ENCODE assay signal across 17 cellular contexts in the genomic region with DNA sequence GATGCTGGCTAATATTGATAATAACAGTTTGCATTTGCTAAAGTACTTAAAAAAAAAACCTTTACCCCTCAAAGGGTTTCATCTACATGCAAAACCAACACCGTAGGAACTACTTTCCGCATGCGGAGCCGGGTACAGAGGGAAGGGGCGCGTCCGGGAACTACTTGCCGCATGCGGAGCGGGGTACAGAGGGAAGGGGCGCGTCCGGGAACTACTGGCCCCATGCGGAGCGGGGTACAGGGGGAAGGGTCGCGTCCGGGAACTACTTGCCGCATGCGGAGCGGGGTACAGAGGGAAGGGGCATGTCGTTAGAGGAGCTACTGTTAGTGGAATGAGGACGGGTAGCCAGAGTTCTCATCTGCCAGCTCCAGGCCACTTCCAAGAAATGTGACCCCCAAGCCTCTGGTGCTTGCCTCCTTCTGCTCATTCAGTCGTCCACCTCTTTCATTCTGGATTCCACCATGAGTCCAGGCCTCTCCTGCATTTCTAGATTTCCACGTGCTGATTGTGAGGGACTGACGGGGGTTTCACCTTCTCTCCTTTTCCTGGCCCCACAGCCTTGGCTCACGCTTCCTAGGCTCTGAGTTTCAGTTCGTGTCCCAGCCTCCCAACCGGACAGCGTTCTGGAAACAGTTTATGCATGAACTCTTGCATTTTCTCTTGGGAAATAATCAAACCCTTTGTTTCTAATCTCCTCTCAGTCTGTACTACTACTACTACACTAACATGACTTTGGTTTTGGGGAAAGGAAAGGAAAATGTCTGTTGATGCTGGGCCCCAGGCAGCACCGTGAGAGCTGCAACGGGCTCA. TPM values are rescaled to one million over a fixed set of nuclear protein-coding genes. Genes with fewer than 3 reads are reported as not detected.
DNase-seq lines count a peak whose midpoint lies in the region; ATAC-seq, FAIRE-seq and TF ChIP-seq lines count a peak whose summit lies in the region.
"Had no signal": no experiment of that assay in that cellular context is flagged by ENCODE, and none has a peak within 500 bp of the region (broad histone marks: within the 10 kb centered on the region; RNA-seq: fewer than 3 reads in every experiment).

No MANE protein-coding gene starts in this region.

- CTCF ChIA-PET in WTC11 (lab: Charles Lee): interaction anchor here (0.5 to 2.0 kb wide), 6 partner anchors 9 to 128 kb away, joined by 3 to 5 read pairs (median 3); a partner anchor contains a TSS
- CTCF ChIA-PET in endothelial cell of umbilical vein (lab: Charles Lee): interaction anchor here (1.3 to 1.4 kb wide), 2 partner anchors 11 to 70 kb away, joined by 3 to 7 read pairs; no protein-coding TSS in a partner anchor

- no peaks in the 10 kb centered on the region for H3K27me3 ChIP-seq in endothelial cell of umbilical vein (ENCODE audit: control insufficient read depth in 2 of 2, insufficient read depth in 2 of 2, low read length in 2 of 2)
- no peaks in the 10 kb centered on the region for H3K27me3 ChIP-seq in suprapubic skin
- H3K27me3 ChIP-seq: ovary had no signal

- no peak overlapping the region for H3K9ac ChIP-seq in endothelial cell of umbilical vein (replicated peaks; ENCODE audit: extremely low read depth, insufficient read depth, low read length)

- DNase-seq in WTC11 (ENCODE audit: low spot score): peak; percentile 32
- DNase-seq in endothelial cell of umbilical vein (ENCODE audit: low read depth, low spot score): no peak
- peak; percentile 66 for DNase-seq in medulla oblongata (ENCODE audit: extremely low spot score)
- no peak for DNase-seq in suprapubic skin (ENCODE audit: low spot score in 2 of 2)
- DNase-seq in hepatic stellate cell (ENCODE audit: low spot score): no peak
- no peak for DNase-seq in omental fat pad (ENCODE audit: low spot score)
- DNase-seq in RCC 7860 (ENCODE audit: low spot score): no peak
- DNase-seq: activated CD4-positive, CD25-positive, alpha-beta regulatory T cell; mucosa of descending colon; NCI-H774; ovary; stimulated activated naive CD8-positive, alpha-beta T cell treated with anti-CD3 and anti-CD28 coated beads, Interleukin-15, amount 100 ng/mL, for 72 hours; T-helper 2 cell had no signal

- H3K36me3 ChIP-seq in endothelial cell of umbilical vein (ENCODE audit: control insufficient read depth in 2 of 2, extremely low read depth in 1 of 2, insufficient read depth in 2 of 2, low read length in 2 of 2) (peaks cover 0 to 2% of the 10 kb centered on the region in 2 experiments), suprapubic skin (peaks cover 2% of the 10 kb centered on the region)
- H3K36me3 ChIP-seq: ovary had no signal

- peak overlapping the region; percentile 40 for H3K4me3 Mint-ChIP-seq in WTC11
- H3K4me3 Mint-ChIP-seq: stimulated activated naive CD8-positive, alpha-beta T cell treated with anti-CD3 and anti-CD28 coated beads, Interleukin-15, amount 100 ng/mL, for 72 hours had no signal

- intact Hi-C loops in endothelial cell of umbilical vein (cut with micrococcal nuclease): loop anchor here (2.0 kb wide), 1 partner anchor 63 kb away; a partner anchor contains a TSS

- no peaks in the 10 kb centered on the region for H4K20me1 ChIP-seq in endothelial cell of umbilical vein (replicated peaks; ENCODE audit: control insufficient read depth, extremely low read depth, insufficient read depth, low read length)

- H3K4me1 Mint-ChIP-seq in WTC11: peaks cover 59% of the 10 kb centered on the region

- H3K27ac Mint-ChIP-seq in WTC11: peak overlapping the region; percentile 71
- H3K27ac Mint-ChIP-seq: stimulated activated naive CD8-positive, alpha-beta T cell treated with anti-CD3 and anti-CD28 coated beads, Interleukin-15, amount 100 ng/mL, for 72 hours had no signal

- WGBS in suprapubic skin: 55% methylated on average over 32 of the region's 32 CpGs

- H3K9me3 ChIP-seq in endothelial cell of umbilical vein (replicated peaks; ENCODE audit: control insufficient read depth, insufficient read depth, low read length) (no peaks in the 10 kb centered on the region), suprapubic skin (no peaks in the 10 kb centered on the region)
- H3K9me3 ChIP-seq: mucosa of descending colon, ovary had no signal

- no peak for TF ChIP-seq CTCF in WTC11 (IDR thresholded peaks at IDR 0.05)
- TF ChIP-seq CTCF in endothelial cell of umbilical vein (IDR thresholded peaks at IDR 0.05; ENCODE audit: extremely low read depth in 1 of 2, insufficient read depth in 1 of 2, low read depth in 1 of 2, low read length in 2 of 2): no peak
- no peak for TF ChIP-seq CTCF in suprapubic skin (IDR thresholded peaks at IDR 0.05)
- no peak for TF ChIP-seq CTCF in omental fat pad (IDR thresholded peaks at IDR 0.05)

- no peaks in the 10 kb centered on the region for H3K9me3 Mint-ChIP-seq in WTC11
- H3K9me3 Mint-ChIP-seq: stimulated activated naive CD8-positive, alpha-beta T cell treated with anti-CD3 and anti-CD28 coated beads, Interleukin-15, amount 100 ng/mL, for 72 hours had no signal

- H3K4me3 ChIP-seq in endothelial cell of umbilical vein (replicated peaks in 1 of 3; ENCODE audit: insufficient read depth in 1 of 3, low read depth in 1 of 3, low read length in 3 of 3) (no peak overlapping the region), suprapubic skin (peak overlapping the region; percentile 30)
- H3K4me3 ChIP-seq: K562, mucosa of descending colon, ovary had no signal

- POLR2A ChIA-PET in WTC11 (lab: Charles Lee): interaction anchor here (1.4 kb wide), 1 partner anchor 8 kb away, joined by 4 read pairs; no protein-coding TSS in a partner anchor
- POLR2A ChIA-PET in endothelial cell of umbilical vein (lab: Charles Lee): interaction anchor here (0.6 kb wide), 1 partner anchor 11 kb away, joined by 7 read pairs; no protein-coding TSS in a partner anchor

- H3K27ac ChIP-seq in endothelial cell of umbilical vein (ENCODE audit: insufficient read depth, low read depth, low read length) (no peak overlapping the region), suprapubic skin (peak overlapping the region; percentile 72)

- ATAC-seq in WTC11: peak; percentile 10; the same call in 1 of the 2 replicates
- ATAC-seq in omental fat pad (ENCODE audit: low FRiP score): no peak
- ATAC-seq in GM21515 (IDR thresholded peaks at IDR 0.05; ENCODE audit: unreplicated experiment): no peak
- ATAC-seq: K562; mucosa of descending colon; stimulated activated naive CD8-positive, alpha-beta T cell treated with anti-CD3 and anti-CD28 coated beads, Interleukin-15, amount 100 ng/mL, for 72 hours had no signal

- dilution Hi-C loops in endothelial cell of umbilical vein (cut with MboI; ENCODE audit: extremely low pct_ligation_motif_present, low sequenced_read_pairs): no loop called here

- BruUV-seq in endothelial cell of umbilical vein (replicated peaks; lab: Mats Ljungman, UMichigan): no TSS peak

- no peak for TF ChIP-seq EP300 in suprapubic skin (IDR thresholded peaks at IDR 0.05)

- no peaks in the 10 kb centered on the region for H3K27me3 Mint-ChIP-seq in WTC11 (ENCODE audit: low read depth)
- H3K27me3 Mint-ChIP-seq: stimulated activated naive CD8-positive, alpha-beta T cell treated with anti-CD3 and anti-CD28 coated beads, Interleukin-15, amount 100 ng/mL, for 72 hours had no signal

- H3K79me2 ChIP-seq in endothelial cell of umbilical vein (ENCODE audit: control insufficient read depth, insufficient read depth, low read length): peaks cover 35% of the 10 kb centered on the region

- TF ChIP-seq POLR2A in endothelial cell of umbilical vein (IDR thresholded peaks at IDR 0.05; ENCODE audit: low read depth, low read length) (no peak), suprapubic skin (IDR thresholded peaks at IDR 0.05) (no peak)

- H3K4me2 ChIP-seq in endothelial cell of umbilical vein (ENCODE audit: insufficient read depth, low read length): no peak overlapping the region

- peak; percentile 60 for FAIRE-seq in endothelial cell of umbilical vein (lab: Jason Lieb, UNC)
- FAIRE-seq in RCC 7860 (lab: Jason Lieb, UNC): no peak
- FAIRE-seq: D721Med, K562 had no signal

- H2AFZ ChIP-seq in endothelial cell of umbilical vein (ENCODE audit: low read depth, low read length): no peak overlapping the region

- H3K4me1 ChIP-seq in endothelial cell of umbilical vein (ENCODE audit: control insufficient read depth, extremely low read depth, insufficient read depth, low read length) (peaks cover 47% of the 10 kb centered on the region), suprapubic skin (peaks cover 62% of the 10 kb centered on the region)

- H3K36me3 Mint-ChIP-seq in WTC11: no peaks in the 10 kb centered on the region

- no peaks in the 10 kb centered on the region for H3K9me1 ChIP-seq in endothelial cell of umbilical vein (replicated peaks; ENCODE audit: control insufficient read depth, extremely low read depth, insufficient read depth, low read length)

RNA-seq across cellular contexts. Expression of a gene that starts 26.9 kb away (rescaled TPM):
- 92.1 to 105 TPM (median 96.2 TPM) in 3 replicates for total RNA-seq in WTC11 (2021)
- 87.5 and 89.4 TPM in 2 replicates for total RNA-seq in endothelial cell of umbilical vein
- polyA plus RNA-seq in endothelial cell of umbilical vein: 46.8 and 53.6 TPM in 2 replicates
- polyA plus RNA-seq in endothelial cell of umbilical vein (2011; cell fraction: cytosol; rRNA removed): 30.3 and 33.3 TPM in 2 replicates
- 395 and 448 TPM in 2 replicates for polyA plus RNA-seq in endothelial cell of umbilical vein (2011; cell fraction: nucleus; rRNA removed)
- polyA plus RNA-seq in endothelial cell of umbilical vein (2012): 63.3 and 70.6 TPM in 2 replicates
- polyA minus RNA-seq in endothelial cell of umbilical vein: 70.9 and 76.1 TPM in 2 replicates
- polyA minus RNA-seq in endothelial cell of umbilical vein (2011; cell fraction: cytosol; rRNA and poly(A)+ RNA removed): 20.4 TPM
- polyA minus RNA-seq in endothelial cell of umbilical vein (2011; cell fraction: nucleus; rRNA and poly(A)+ RNA removed): 62.5 and 85.1 TPM in 2 replicates
- total RNA-seq in suprapubic skin: 100 to 1,000 TPM; 141 to 352 (median 169) TPM
- 10 to 100 TPM; 24.4 to 57.8 (median 31.9) TPM for total RNA-seq in omental fat pad

RNA-seq across cellular contexts. Expression of a gene that starts 39.3 kb away (rescaled TPM):
- total RNA-seq in WTC11 (2021) (8.2 to 8.7 TPM (median 8.7 TPM) in 3 replicates), endothelial cell of umbilical vein (1.0 and 1.5 TPM in 2 replicates), suprapubic skin (1 to 10 TPM; 3.7 to 9.8 (median 7.5) TPM), omental fat pad (1 to 10 TPM in 3 of 4 donors, under 1 TPM in 1; 0.63 to 8.4 (median 3.3) TPM)
- polyA plus RNA-seq in endothelial cell of umbilical vein: 0.68 and 0.86 TPM in 2 replicates
- polyA plus RNA-seq in endothelial cell of umbilical vein (2011; cell fraction: cytosol; rRNA removed): 0.36 and 0.62 TPM in 2 replicates
- 0.75 and 1.3 TPM in 2 replicates for polyA plus RNA-seq in endothelial cell of umbilical vein (2011; cell fraction: nucleus; rRNA removed)
- polyA plus RNA-seq in endothelial cell of umbilical vein (2012): 0.39 and 1.6 TPM in 2 replicates
- 0.75 and 1.1 TPM in 2 replicates for polyA minus RNA-seq in endothelial cell of umbilical vein
- polyA minus RNA-seq in endothelial cell of umbilical vein (2011; cell fraction: cytosol; rRNA and poly(A)+ RNA removed): not detected
- polyA minus RNA-seq in endothelial cell of umbilical vein (2011; cell fraction: nucleus; rRNA and poly(A)+ RNA removed): 1.3 and 3.8 TPM in 2 replicates

RNA-seq across cellular contexts. Expression of a gene that starts 42.9 kb away (rescaled TPM):
- total RNA-seq in WTC11 (2021) (0.64 to 0.78 TPM (median 0.70 TPM) in 3 replicates), endothelial cell of umbilical vein (0.76 and 0.84 TPM in 2 replicates), suprapubic skin (1 to 10 TPM; 1.7 to 6.0 (median 2.4) TPM), omental fat pad (1 to 10 TPM in 3 of 4 donors, under 1 TPM in 1; 0.50 to 3.6 (median 1.5) TPM)
- polyA plus RNA-seq in endothelial cell of umbilical vein: 1.1 and 1.3 TPM in 2 replicates
- 0.50 and 0.66 TPM in 2 replicates for polyA plus RNA-seq in endothelial cell of umbilical vein (2011; cell fraction: cytosol; rRNA removed)
- polyA plus RNA-seq in endothelial cell of umbilical vein (2011; cell fraction: nucleus; rRNA removed): 0.53 and 0.66 TPM in 2 replicates
- 1.0 and 2.5 TPM in 2 replicates for polyA plus RNA-seq in endothelial cell of umbilical vein (2012)
- polyA minus RNA-seq in endothelial cell of umbilical vein: 0.38 and 1.4 TPM in 2 replicates
- not detected for polyA minus RNA-seq in endothelial cell of umbilical vein (2011; cell fraction: cytosol; rRNA and poly(A)+ RNA removed)
- 0.53 and 0.72 TPM in 2 replicates for polyA minus RNA-seq in endothelial cell of umbilical vein (2011; cell fraction: nucleus; rRNA and poly(A)+ RNA removed)
- total RNA-seq: K562, RPMI7951 had no signal
- polyA plus RNA-seq: K562 had no signal

RNA-seq across cellular contexts. Expression of a gene that starts 53.1 kb away (rescaled TPM):
- total RNA-seq in WTC11 (2021) (51.3 to 64.9 TPM (median 52.1 TPM) in 3 replicates), endothelial cell of umbilical vein (52.3 and 58.7 TPM in 2 replicates), suprapubic skin (100 to 1,000 TPM in 1 of 4 donors, 10 to 100 TPM in 3; 53.5 to 134 (median 57.6) TPM), omental fat pad (10 to 100 TPM; 20.8 to 29.2 (median 24.3) TPM)
- polyA plus RNA-seq in endothelial cell of umbilical vein: 53.6 and 54.7 TPM in 2 replicates
- polyA plus RNA-seq in endothelial cell of umbilical vein (2011; cell fraction: cytosol; rRNA removed): 28.9 and 33.6 TPM in 2 replicates
- 204 and 211 TPM in 2 replicates for polyA plus RNA-seq in endothelial cell of umbilical vein (2011; cell fraction: nucleus; rRNA removed)
- polyA plus RNA-seq in endothelial cell of umbilical vein (2012): 38.4 and 55.9 TPM in 2 replicates
- 51.6 and 55.9 TPM in 2 replicates for polyA minus RNA-seq in endothelial cell of umbilical vein
- polyA minus RNA-seq in endothelial cell of umbilical vein (2011; cell fraction: cytosol; rRNA and poly(A)+ RNA removed): 12.4 TPM
- 55.0 and 55.8 TPM in 2 replicates for polyA minus RNA-seq in endothelial cell of umbilical vein (2011; cell fraction: nucleus; rRNA and poly(A)+ RNA removed)

Comparison
In these comparisons a context has a peak if more than half of its experiments do, and no peak if none do; other contexts are left out.
1. DNase-seq: peak in WTC11 (single experiment) and medulla oblongata (single experiment); none in endothelial cell of umbilical vein (single experiment), suprapubic skin (0 of 2), hepatic stellate cell (single experiment), omental fat pad (single experiment) and RCC 7860 (single experiment).